Comparison of ENCODE assay signal across 8 cellular contexts in genomic region chr10:29804025-29804852, GRCh38.
DNase-seq lines count a peak whose midpoint lies in the region; ATAC-seq and TF ChIP-seq lines count a peak whose summit lies in the region.

No MANE protein-coding gene starts in this region.

- H3K4me1 Mint-ChIP-seq in stimulated activated naive CD8-positive, alpha-beta T cell treated with anti-CD3 and anti-CD28 coated beads, Interleukin-15, amount 100 ng/mL, for 72 hours = peaks cover 13% of the 10 kb centered on the region

- DNase-seq in Right ventricle myocardium superior = no peak
- no peak for DNase-seq in cardiac septum (ENCODE audit: low spot score)
- DNase-seq in SW480 (ENCODE audit: low spot score) = peak; percentile 37
- no peak for DNase-seq in left ventricle myocardium superior
- no peak for DNase-seq in stimulated activated naive CD8-positive, alpha-beta T cell treated with anti-CD3 and anti-CD28 coated beads, Interleukin-15, amount 100 ng/mL, for 72 hours
- DNase-seq in GM13977 (ENCODE audit: low spot score) = no peak

- H3K9me3 Mint-ChIP-seq in stimulated activated naive CD8-positive, alpha-beta T cell treated with anti-CD3 and anti-CD28 coated beads, Interleukin-15, amount 100 ng/mL, for 72 hours = peaks cover 7% of the 10 kb centered on the region in 2 donors

- intact Hi-C loops in Right ventricle myocardium superior (cut with DNase I) = no loop called here
- intact Hi-C loops in cardiac septum (cut with DNase I) = no loop called here
- intact Hi-C loops in left ventricle myocardium superior (cut with micrococcal nuclease) = no loop called here

- TF ChIP-seq CTCF in GM13977 (IDR thresholded peaks at IDR 0.05; ENCODE audit: extremely low read depth, insufficient read depth, missing control alignments) = no peak

- in situ Hi-C loops in GM13977 (cut with MboI; ENCODE audit: low pct_unique_long_range_greater_than_20kb, low sequenced_read_pairs, unreplicated experiment) = no loop called here

- H3K27me3 Mint-ChIP-seq in stimulated activated naive CD8-positive, alpha-beta T cell treated with anti-CD3 and anti-CD28 coated beads, Interleukin-15, amount 100 ng/mL, for 72 hours = peaks cover 21% of the 10 kb centered on the region

- peak; percentile 72 for ATAC-seq in Right ventricle myocardium superior (ENCODE audit: poor library complexity)
- ATAC-seq in left ventricle myocardium superior = peak; percentile 75
- peak; percentile 53 for ATAC-seq in stimulated activated naive CD8-positive, alpha-beta T cell treated with anti-CD3 and anti-CD28 coated beads, Interleukin-15, amount 100 ng/mL, for 72 hours
- ATAC-seq in HG02571 (IDR thresholded peaks at IDR 0.05; ENCODE audit: unreplicated experiment) = no peak
- ATAC-seq in HG02840 (IDR thresholded peaks at IDR 0.05; ENCODE audit: low FRiP score, unreplicated experiment) = no peak

- H3K4me3 Mint-ChIP-seq in stimulated activated naive CD8-positive, alpha-beta T cell treated with anti-CD3 and anti-CD28 coated beads, Interleukin-15, amount 100 ng/mL, for 72 hours = no peak overlapping the region

- H3K27ac Mint-ChIP-seq in stimulated activated naive CD8-positive, alpha-beta T cell treated with anti-CD3 and anti-CD28 coated beads, Interleukin-15, amount 100 ng/mL, for 72 hours = no peak overlapping the region

Comparison
In these comparisons a context has a peak if more than half of its experiments do, and no peak if none do; other contexts are left out.
1. ATAC-seq: peak in Right ventricle myocardium superior (single experiment), left ventricle myocardium superior (single experiment) and stimulated activated naive CD8-positive, alpha-beta T cell treated with anti-CD3 and anti-CD28 coated beads, Interleukin-15, amount 100 ng/mL, for 72 hours (single experiment); none in HG02571 (single experiment) and HG02840 (single experiment).